ENCODE assay signal across 19 cellular contexts in the genomic region with DNA sequence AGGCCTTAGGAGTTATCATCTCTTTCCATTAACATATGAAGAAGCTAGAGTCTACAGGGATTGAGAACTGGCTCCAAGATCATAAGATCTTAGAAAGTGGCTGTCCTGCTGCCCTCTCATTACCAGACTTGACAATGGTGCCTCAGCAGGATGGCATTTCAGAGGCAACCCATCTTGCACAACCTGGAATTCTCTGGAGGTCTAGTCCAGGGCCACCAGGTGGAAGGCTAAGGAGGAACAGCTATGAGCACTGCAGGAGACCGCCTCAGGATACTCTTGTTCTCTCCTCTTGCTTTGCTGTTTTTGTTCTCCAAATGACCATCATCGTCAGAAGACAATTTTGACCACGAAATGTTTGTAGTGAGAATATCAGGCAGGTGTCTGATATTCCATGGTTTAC.
"Had no signal": no experiment of that assay in that cellular context is flagged by ENCODE, and none has a peak within 500 bp of the region (broad histone marks: within the 10 kb centered on the region; RNA-seq: fewer than 3 reads in every experiment).

No MANE protein-coding gene starts in this region.

- ATAC-seq: effector memory CD8-positive, alpha-beta T cell; naive thymus-derived CD4-positive, alpha-beta T cell; sciatic nerve; stimulated activated memory B cell treated with anti-CD40 and anti-IgM and Interleukin-4, amounts not matched to agents 10 μg/mL and 1 μg/mL and 100 μg/mL, for 72 hours had no signal

- H3K9me3 ChIP-seq: psoas muscle, transverse colon had no signal

- H3K4me3 Mint-ChIP-seq: effector memory CD8-positive, alpha-beta T cell; naive thymus-derived CD4-positive, alpha-beta T cell; nephron progenitor cell; stimulated activated memory B cell treated with anti-CD40 and anti-IgM and Interleukin-4, amounts not matched to agents 10 μg/mL and 1 μg/mL and 100 μg/mL, for 72 hours had no signal

- H3K4me3 ChIP-seq: psoas muscle, spleen, stomach, thoracic aorta, transverse colon had no signal

- H3K36me3 ChIP-seq: thoracic aorta had no signal

- H3K4me1 ChIP-seq: spleen, stomach, transverse colon had no signal

- H3K9me3 Mint-ChIP-seq: effector memory CD8-positive, alpha-beta T cell; stimulated activated memory B cell treated with anti-CD40 and anti-IgM and Interleukin-4, amounts not matched to agents 10 μg/mL and 1 μg/mL and 100 μg/mL, for 72 hours had no signal

- H3K27ac Mint-ChIP-seq: effector memory CD8-positive, alpha-beta T cell; naive thymus-derived CD4-positive, alpha-beta T cell; nephron progenitor cell; stimulated activated memory B cell treated with anti-CD40 and anti-IgM and Interleukin-4, amounts not matched to agents 10 μg/mL and 1 μg/mL and 100 μg/mL, for 72 hours had no signal

- DNase-seq: effector memory CD8-positive, alpha-beta T cell; erythroblast; foreskin melanocyte; head of caudate nucleus; hippocampal formation; kidney glomerular epithelial cell; naive thymus-derived CD4-positive, alpha-beta T cell; nephron progenitor cell; psoas muscle; spleen; stimulated activated CD4-positive, alpha-beta T cell treated with anti-CD3 and anti-CD28 coated beads, Interleukin-15, amount 100 ng/mL, for 24 hours; stimulated activated CD4-positive, alpha-beta T cell treated with anti-CD3 and anti-CD28 coated beads, Interleukin-1b, Interleukin-23, amount 100 ng/mL, for 48 hours; stimulated activated CD4-positive, alpha-beta T cell treated with anti-CD3 and anti-CD28 coated beads, Interleukin-4, amount 100 ng/mL, for 24 hours; stomach; substantia nigra; transverse colon had no signal

- H3K4me1 Mint-ChIP-seq: naive thymus-derived CD4-positive, alpha-beta T cell; nephron progenitor cell; stimulated activated memory B cell treated with anti-CD40 and anti-IgM and Interleukin-4, amounts not matched to agents 10 μg/mL and 1 μg/mL and 100 μg/mL, for 72 hours had no signal

- H3K27me3 ChIP-seq: spleen, stomach, transverse colon had no signal

- H3K27me3 Mint-ChIP-seq: effector memory CD8-positive, alpha-beta T cell; naive thymus-derived CD4-positive, alpha-beta T cell; stimulated activated memory B cell treated with anti-CD40 and anti-IgM and Interleukin-4, amounts not matched to agents 10 μg/mL and 1 μg/mL and 100 μg/mL, for 72 hours had no signal

- H3K27ac ChIP-seq: psoas muscle, spleen, stomach, thoracic aorta, transverse colon had no signal
